ENCODE assay signal across 1 cellular context in the genomic region with DNA sequence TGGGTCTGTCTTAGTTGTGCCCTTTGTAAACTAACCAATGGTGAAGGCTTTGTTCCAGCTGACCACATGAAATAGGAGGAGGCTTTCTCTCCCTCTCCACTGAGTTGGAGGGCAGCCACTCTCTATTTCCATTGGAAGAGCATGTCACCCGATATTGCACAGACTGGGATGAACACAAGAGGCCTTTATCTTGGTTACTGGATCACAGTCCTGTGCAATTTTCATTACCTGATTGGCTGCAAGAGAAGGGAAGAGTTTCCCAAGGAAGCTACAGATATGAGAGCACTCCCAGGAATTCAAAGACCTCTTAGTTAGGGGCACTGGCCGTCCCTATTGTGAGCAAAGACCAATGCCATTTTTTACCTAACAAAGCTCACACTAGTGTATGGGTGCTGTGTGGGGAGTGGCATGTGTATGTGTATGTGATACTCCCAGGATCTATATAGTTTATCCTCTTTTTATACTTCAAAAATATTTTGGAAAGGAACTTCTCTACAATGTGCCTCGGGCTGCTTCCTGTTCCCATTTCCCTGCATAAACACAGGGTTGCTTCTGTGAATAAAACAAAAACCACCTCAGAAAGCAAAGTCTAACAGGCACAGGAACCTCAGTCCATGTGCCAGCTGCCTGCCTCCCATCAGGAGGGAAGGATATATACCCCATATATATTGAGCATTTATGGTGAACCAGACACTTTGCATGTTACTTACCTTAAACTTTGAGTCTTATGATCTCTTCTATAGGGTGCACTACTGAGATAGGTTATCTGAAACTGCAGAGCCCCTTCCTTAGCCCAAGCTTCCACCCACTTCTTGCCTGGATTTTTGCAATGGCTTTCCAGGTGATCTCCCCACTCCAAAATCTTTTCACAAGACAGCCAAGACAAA.
TF ChIP-seq lines count a peak whose summit lies in the region.

No MANE protein-coding gene starts in this region.

TF ChIP-seq in GM23338, 12 proteins besides CTCF, POLR2A, EP300 and RAD21 (continued from another document):
- TF ChIP-seq, protein P1, sequence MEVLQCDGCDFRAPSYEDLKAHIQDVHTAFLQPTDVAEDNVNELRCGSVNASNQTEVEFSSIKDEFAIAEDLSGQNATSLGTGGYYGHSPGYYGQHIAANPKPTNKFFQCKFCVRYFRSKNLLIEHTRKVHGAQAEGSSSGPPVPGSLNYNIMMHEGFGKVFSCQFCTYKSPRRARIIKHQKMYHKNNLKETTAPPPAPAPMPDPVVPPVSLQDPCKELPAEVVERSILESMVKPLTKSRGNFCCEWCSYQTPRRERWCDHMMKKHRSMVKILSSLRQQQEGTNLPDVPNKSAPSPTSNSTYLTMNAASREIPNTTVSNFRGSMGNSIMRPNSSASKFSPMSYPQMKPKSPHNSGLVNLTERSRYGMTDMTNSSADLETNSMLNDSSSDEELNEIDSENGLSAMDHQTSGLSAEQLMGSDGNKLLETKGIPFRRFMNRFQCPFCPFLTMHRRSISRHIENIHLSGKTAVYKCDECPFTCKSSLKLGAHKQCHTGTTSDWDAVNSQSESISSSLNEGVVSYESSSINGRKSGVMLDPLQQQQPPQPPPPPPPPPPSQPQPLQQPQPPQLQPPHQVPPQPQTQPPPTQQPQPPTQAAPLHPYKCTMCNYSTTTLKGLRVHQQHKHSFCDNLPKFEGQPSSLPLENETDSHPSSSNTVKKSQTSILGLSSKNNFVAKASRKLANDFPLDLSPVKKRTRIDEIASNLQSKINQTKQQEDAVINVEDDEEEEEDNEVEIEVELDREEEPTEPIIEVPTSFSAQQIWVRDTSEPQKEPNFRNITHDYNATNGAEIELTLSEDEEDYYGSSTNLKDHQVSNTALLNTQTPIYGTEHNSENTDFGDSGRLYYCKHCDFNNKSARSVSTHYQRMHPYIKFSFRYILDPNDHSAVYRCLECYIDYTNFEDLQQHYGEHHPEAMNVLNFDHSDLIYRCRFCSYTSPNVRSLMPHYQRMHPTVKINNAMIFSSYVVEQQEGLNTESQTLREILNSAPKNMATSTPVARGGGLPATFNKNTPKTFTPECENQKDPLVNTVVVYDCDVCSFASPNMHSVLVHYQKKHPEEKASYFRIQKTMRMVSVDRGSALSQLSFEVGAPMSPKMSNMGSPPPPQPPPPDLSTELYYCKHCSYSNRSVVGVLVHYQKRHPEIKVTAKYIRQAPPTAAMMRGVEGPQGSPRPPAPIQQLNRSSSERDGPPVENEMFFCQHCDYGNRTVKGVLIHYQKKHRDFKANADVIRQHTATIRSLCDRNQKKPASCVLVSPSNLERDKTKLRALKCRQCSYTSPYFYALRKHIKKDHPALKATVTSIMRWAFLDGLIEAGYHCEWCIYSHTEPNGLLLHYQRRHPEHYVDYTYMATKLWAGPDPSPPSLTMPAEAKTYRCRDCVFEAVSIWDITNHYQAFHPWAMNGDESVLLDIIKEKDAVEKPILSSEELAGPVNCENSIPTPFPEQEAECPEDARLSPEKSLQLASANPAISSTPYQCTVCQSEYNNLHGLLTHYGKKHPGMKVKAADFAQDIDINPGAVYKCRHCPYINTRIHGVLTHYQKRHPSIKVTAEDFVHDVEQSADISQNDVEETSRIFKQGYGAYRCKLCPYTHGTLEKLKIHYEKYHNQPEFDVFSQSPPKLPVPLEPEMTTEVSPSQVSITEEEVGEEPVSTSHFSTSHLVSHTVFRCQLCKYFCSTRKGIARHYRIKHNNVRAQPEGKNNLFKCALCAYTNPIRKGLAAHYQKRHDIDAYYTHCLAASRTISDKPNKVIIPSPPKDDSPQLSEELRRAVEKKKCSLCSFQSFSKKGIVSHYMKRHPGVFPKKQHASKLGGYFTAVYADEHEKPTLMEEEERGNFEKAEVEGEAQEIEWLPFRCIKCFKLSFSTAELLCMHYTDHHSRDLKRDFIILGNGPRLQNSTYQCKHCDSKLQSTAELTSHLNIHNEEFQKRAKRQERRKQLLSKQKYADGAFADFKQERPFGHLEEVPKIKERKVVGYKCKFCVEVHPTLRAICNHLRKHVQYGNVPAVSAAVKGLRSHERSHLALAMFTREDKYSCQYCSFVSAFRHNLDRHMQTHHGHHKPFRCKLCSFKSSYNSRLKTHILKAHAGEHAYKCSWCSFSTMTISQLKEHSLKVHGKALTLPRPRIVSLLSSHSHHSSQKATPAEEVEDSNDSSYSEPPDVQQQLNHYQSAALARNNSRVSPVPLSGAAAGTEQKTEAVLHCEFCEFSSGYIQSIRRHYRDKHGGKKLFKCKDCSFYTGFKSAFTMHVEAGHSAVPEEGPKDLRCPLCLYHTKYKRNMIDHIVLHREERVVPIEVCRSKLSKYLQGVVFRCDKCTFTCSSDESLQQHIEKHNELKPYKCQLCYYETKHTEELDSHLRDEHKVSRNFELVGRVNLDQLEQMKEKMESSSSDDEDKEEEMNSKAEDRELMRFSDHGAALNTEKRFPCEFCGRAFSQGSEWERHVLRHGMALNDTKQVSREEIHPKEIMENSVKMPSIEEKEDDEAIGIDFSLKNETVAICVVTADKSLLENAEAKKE (CRISPR knock-in tag; IDR thresholded peaks at IDR 0.05) = no peak
- TF ChIP-seq CREB1 (CRISPR knock-in tag; IDR thresholded peaks at IDR 0.05; ENCODE audit: low read depth) = no peak
